1 cellular context compared by ENCODE assay signal in the genomic region with DNA sequence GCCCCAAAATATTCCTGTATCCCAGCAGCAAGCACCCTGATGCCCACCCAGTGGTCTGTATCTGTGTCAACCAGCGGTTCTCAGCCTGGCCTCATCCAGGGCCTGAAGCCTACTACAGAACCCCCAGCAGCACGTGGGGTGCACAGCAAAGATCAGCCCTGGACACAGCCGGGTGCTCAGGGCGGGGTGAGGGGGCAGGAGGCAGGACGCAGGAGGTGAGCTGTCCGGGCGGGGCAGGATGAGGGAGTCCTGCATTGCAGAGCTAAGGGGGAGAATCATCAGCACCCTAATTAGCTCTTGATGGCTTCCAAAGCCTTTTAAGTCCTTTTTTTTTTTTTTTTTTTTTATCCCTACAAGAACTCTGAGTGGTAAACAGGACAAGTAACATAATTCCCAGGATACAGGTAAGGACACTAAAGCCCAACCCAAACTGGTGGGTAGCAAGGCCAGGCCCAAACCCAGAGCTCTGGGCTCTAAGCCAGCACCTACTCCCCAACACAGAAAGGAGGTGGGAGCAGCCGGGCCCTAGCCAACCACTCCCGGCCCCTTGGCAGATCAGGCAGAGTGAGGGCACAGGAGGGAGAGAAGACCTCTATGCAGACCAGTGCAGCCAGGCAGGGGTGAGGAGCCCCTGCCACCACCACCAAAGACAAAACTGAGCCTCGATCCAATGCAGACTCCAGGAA.
TF ChIP-seq lines count a peak whose summit lies in the region.

No MANE protein-coding gene starts in this region.

TF ChIP-seq in HCT116, 20 proteins besides CTCF, POLR2A, EP300 and RAD21 (continued from another document):
- TF ChIP-seq, protein P1, sequence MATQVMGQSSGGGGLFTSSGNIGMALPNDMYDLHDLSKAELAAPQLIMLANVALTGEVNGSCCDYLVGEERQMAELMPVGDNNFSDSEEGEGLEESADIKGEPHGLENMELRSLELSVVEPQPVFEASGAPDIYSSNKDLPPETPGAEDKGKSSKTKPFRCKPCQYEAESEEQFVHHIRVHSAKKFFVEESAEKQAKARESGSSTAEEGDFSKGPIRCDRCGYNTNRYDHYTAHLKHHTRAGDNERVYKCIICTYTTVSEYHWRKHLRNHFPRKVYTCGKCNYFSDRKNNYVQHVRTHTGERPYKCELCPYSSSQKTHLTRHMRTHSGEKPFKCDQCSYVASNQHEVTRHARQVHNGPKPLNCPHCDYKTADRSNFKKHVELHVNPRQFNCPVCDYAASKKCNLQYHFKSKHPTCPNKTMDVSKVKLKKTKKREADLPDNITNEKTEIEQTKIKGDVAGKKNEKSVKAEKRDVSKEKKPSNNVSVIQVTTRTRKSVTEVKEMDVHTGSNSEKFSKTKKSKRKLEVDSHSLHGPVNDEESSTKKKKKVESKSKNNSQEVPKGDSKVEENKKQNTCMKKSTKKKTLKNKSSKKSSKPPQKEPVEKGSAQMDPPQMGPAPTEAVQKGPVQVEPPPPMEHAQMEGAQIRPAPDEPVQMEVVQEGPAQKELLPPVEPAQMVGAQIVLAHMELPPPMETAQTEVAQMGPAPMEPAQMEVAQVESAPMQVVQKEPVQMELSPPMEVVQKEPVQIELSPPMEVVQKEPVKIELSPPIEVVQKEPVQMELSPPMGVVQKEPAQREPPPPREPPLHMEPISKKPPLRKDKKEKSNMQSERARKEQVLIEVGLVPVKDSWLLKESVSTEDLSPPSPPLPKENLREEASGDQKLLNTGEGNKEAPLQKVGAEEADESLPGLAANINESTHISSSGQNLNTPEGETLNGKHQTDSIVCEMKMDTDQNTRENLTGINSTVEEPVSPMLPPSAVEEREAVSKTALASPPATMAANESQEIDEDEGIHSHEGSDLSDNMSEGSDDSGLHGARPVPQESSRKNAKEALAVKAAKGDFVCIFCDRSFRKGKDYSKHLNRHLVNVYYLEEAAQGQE (IDR thresholded peaks at IDR 0.05; ENCODE audit: low read depth), result no peak
- TF ChIP-seq POLR2AphosphoS5 (IDR thresholded peaks at IDR 0.05; ENCODE audit: low read depth, low read length) (no peak), EZH2phosphoT487 (IDR thresholded peaks at IDR 0.05; ENCODE audit: borderline replicate concordance) (no peak), ZFX (IDR thresholded peaks at IDR 0.05) (no peak)
